ENCODE assay signal across 21 cellular contexts in genomic region chr18:8517276-8517675, GRCh38.
"Had no signal": no experiment of that assay in that cellular context is flagged by ENCODE, and none has a peak within 500 bp of the region (broad histone marks: within the 10 kb centered on the region; RNA-seq: fewer than 3 reads in every experiment).

No MANE protein-coding gene starts in this region.

- H3K4me2 ChIP-seq: hepatocyte had no signal

- H3K9ac ChIP-seq: parathyroid adenoma had no signal

- H3K4me3 ChIP-seq: dorsolateral prefrontal cortex, gastroesophageal sphincter, hepatocyte, psoas muscle, right lobe of liver, spleen, suprapubic skin, thyroid gland had no signal

- H3K9me3 Mint-ChIP-seq: central memory CD8-positive, alpha-beta T cell; type B pancreatic cell had no signal

- H3K9me3 ChIP-seq: psoas muscle, right lobe of liver, suprapubic skin, thyroid gland had no signal

- H3K27ac Mint-ChIP-seq: mesothelial cell of epicardium, natural killer cell, type B pancreatic cell had no signal

- FAIRE-seq: urothelium cell line had no signal

- H3K36me3 ChIP-seq: gastroesophageal sphincter, right lobe of liver, spleen, suprapubic skin, thyroid gland had no signal

- H3K4me1 ChIP-seq: gastroesophageal sphincter, parathyroid adenoma, psoas muscle, right lobe of liver, spleen, suprapubic skin, thyroid gland had no signal

- H3K27me3 ChIP-seq: hepatocyte, right lobe of liver, thyroid gland had no signal

- ATAC-seq: gastroesophageal sphincter, left colon, natural killer cell, psoas muscle, right lobe of liver had no signal

- H3K27ac ChIP-seq: gastroesophageal sphincter, hepatocyte, parathyroid adenoma, psoas muscle, right lobe of liver, spleen, suprapubic skin, thyroid gland had no signal

- DNase-seq: cortex of kidney; effector CD8-positive, alpha-beta T cell; left colon; natural killer cell; occipital lobe; psoas muscle; retina; right lobe of liver; spleen; stimulated activated CD4-positive, alpha-beta T cell treated with anti-CD3 and anti-CD28 coated beads, Interleukin-2, amount 100 ng/mL, for 24 hours; stimulated activated naive CD4-positive, alpha-beta T cell treated with Interleukin-2 at 50 U/mL for 16 hours; thyroid gland had no signal

- H3K36me3 Mint-ChIP-seq: mesothelial cell of epicardium, natural killer cell, type B pancreatic cell had no signal

- H2AFZ ChIP-seq: hepatocyte, parathyroid adenoma had no signal

- H3K4me3 Mint-ChIP-seq: central memory CD8-positive, alpha-beta T cell; mesothelial cell of epicardium; natural killer cell; type B pancreatic cell had no signal

- H3K4me1 Mint-ChIP-seq: central memory CD8-positive, alpha-beta T cell; mesothelial cell of epicardium; natural killer cell had no signal

- H3K79me2 ChIP-seq: hepatocyte, parathyroid adenoma had no signal
